8 cellular contexts compared by ENCODE assay signal in genomic region chr9:37840560-37841194, GRCh38.
DNase-seq lines count a peak whose midpoint lies in the region; ATAC-seq and TF ChIP-seq lines count a peak whose summit lies in the region.

No MANE protein-coding gene starts in this region.

- no peak overlapping the region for H3K4me3 ChIP-seq in AG10803 (ENCODE audit: low read length)
- no peak overlapping the region for H3K4me3 ChIP-seq in astrocyte of the cerebellum (ENCODE audit: low read depth, low read length)

- ATAC-seq in GM18909 (IDR thresholded peaks at IDR 0.05; ENCODE audit: poor library complexity, unreplicated experiment) = no peak
- no peak for ATAC-seq in HG03354 (IDR thresholded peaks at IDR 0.05; ENCODE audit: poor library complexity, severe bottlenecking, unreplicated experiment)

- no peak for TF ChIP-seq CTCF in AG10803 (conservative IDR thresholded peaks at IDR 0.05; ENCODE audit: low read length)
- no peak for TF ChIP-seq CTCF in astrocyte of the cerebellum (IDR thresholded peaks at IDR 0.05; ENCODE audit: low read depth, low read length, missing control alignments)

- in situ Hi-C loops in astrocyte of the cerebellum (cut with HindIII; ENCODE audit: low sequenced_read_pairs) = no loop called here

- DNase-seq in AG10803 (ENCODE audit: low read depth) (peak; percentile 55), HK-2 (ENCODE audit: unreplicated experiment) (peak; percentile 13), astrocyte of the cerebellum (ENCODE audit: low read depth) (peak; percentile 26), kidney glomerular epithelial cell (lab: John Stamatoyannopoulos, UW) (peak; percentile 52), NCI-H774 (lab: John Stamatoyannopoulos, UW) (no peak), NCI-H345 (lab: John Stamatoyannopoulos, UW) (no peak)

Comparison
In these comparisons a context has a peak if more than half of its experiments do, and no peak if none do; other contexts are left out.
1. DNase-seq: peak in AG10803 (single experiment), HK-2 (single experiment), astrocyte of the cerebellum (single experiment) and kidney glomerular epithelial cell (single experiment); none in NCI-H774 (single experiment) and NCI-H345 (single experiment).